Comparison of ENCODE assay signal across 13 cellular contexts in the genomic region with DNA sequence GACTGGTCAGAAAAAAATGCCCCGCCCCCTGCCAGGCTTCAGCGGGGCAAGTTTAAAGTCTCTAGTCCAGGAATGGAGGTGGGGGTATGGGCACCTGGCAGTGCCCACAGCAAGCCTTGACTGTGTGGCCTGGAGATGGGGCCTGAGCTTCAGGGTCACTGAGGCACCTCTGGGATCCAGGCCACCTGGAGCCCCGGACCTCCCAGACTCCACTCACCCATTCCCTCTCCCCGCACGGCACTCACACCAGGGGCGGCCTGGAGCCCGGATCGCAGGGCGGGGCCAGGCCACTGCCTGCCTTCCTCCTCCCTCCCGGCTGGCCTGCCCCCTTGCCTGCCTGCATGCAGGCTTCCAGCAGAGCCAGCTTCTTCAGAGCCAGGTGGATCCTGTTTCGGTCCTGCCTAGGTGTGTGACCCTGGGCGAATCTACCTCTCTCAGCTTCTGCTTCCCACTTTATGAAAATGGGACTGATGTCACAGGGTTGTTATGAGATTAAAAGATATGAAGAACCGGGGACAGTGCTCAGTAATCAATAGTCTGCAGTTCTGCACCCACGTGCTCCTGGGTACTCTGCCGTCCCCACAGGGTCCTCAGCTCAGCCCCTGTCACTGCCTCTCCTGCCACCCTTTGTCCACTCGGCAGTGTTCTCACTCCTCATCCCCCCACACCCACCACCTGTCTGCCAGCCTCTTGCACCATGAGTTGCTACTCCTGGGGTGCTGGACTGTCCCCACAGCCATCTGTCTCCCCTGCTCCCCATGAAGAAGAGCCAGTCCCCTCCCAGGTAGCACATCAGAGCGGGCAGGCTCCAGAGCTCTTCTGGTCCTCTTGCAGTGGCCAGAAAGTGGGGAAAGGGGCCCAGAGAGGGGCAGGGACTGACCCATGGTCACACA. TPM values are rescaled to one million over a fixed set of nuclear protein-coding genes. Genes with fewer than 3 reads are reported as not detected.
DNase-seq lines count a peak whose midpoint lies in the region; ATAC-seq and TF ChIP-seq lines count a peak whose summit lies in the region.
"Had no signal": no experiment of that assay in that cellular context is flagged by ENCODE, and none has a peak within 500 bp of the region (broad histone marks: within the 10 kb centered on the region; RNA-seq: fewer than 3 reads in every experiment).

No MANE protein-coding gene starts in this region.

- H4K12ac ChIP-seq in trophoblast cell (ENCODE audit: low read depth, low read length) = no peak overlapping the region

- H3K36me3 ChIP-seq in NT2/D1 (ENCODE audit: insufficient read depth, insufficient read length, low read length) (peaks cover 37% of the 10 kb centered on the region), left ventricle myocardium inferior (peaks cover 3% of the 10 kb centered on the region), trophoblast cell (ENCODE audit: control insufficient read depth in 1 of 2, insufficient read depth in 2 of 2, low read length in 2 of 2) (peaks cover 23 to 31% of the 10 kb centered on the region in 2 experiments), MM.1S (replicated peaks; ENCODE audit: insufficient read depth, low read length) (no peaks in the 10 kb centered on the region)

- H3K27ac Mint-ChIP-seq in activated T-helper 2 cell treated with anti-CD3 and anti-CD28 coated beads, Interferon-gamma antibody, Interleukin-2, Interleukin-4, amounts not matched to agents 10 μg/mL and 5 μg/mL and 100 μg/mL, durations not matched to agents 14 hours and 24 hours and 36 hours = no peak overlapping the region

- peak; percentile 49 for DNase-seq in EH (ENCODE audit: low read depth)
- no peak for DNase-seq in NT2/D1 (ENCODE audit: low read depth, low spot score)
- DNase-seq in left ventricle myocardium inferior = peak; percentile 52
- DNase-seq in trophoblast cell = peak; percentile 83 to 84
- DNase-seq in NCI-H1105 (lab: John Stamatoyannopoulos, UW) = no peak
- no peak for DNase-seq in activated T-helper 2 cell treated with anti-CD3 and anti-CD28 coated beads, Interferon-gamma antibody, Interleukin-2, Interleukin-4, amounts not matched to agents 10 μg/mL and 5 μg/mL and 100 μg/mL, durations not matched to agents 14 hours and 24 hours and 36 hours (ENCODE audit: low spot score)
- DNase-seq in MM.1S = no peak
- DNase-seq: GF-D8, NCI-H1092, posterior cingulate gyrus had no signal

- no CpG with 5 or more reads among the region's 17 CpGs for WGBS in trophoblast cell (ENCODE audit: extremely low coverage, insufficient coverage, insufficient read length)

- H3K27me3 ChIP-seq in NT2/D1 (ENCODE audit: insufficient read depth, insufficient read length) (peaks cover 19% of the 10 kb centered on the region), left ventricle myocardium inferior (ENCODE audit: low read depth) (peaks cover 31% of the 10 kb centered on the region), trophoblast cell (ENCODE audit: insufficient read depth, low read length) (peaks cover 17% of the 10 kb centered on the region), MM.1S (replicated peaks; ENCODE audit: insufficient read depth, low read length) (peaks cover 18% of the 10 kb centered on the region)

- peak overlapping the region; percentile 15 for H3K4me3 ChIP-seq in NT2/D1 (ENCODE audit: insufficient read length, low read depth)
- H3K4me3 ChIP-seq in left ventricle myocardium inferior = peak overlapping the region; percentile 76
- no peak overlapping the region for H3K4me3 ChIP-seq in trophoblast cell (ENCODE audit: low read depth, low read length)
- H3K4me3 ChIP-seq in MM.1S (ENCODE audit: low read length) = no peak overlapping the region

- TF ChIP-seq CTCF in left ventricle myocardium inferior (IDR thresholded peaks at IDR 0.05; ENCODE audit: borderline replicate concordance) (no peak), MM.1S (IDR thresholded peaks at IDR 0.05; ENCODE audit: low read length) (no peak)

- H3K4me3 Mint-ChIP-seq in activated T-helper 2 cell treated with anti-CD3 and anti-CD28 coated beads, Interferon-gamma antibody, Interleukin-2, Interleukin-4, amounts not matched to agents 10 μg/mL and 5 μg/mL and 100 μg/mL, durations not matched to agents 14 hours and 24 hours and 36 hours (ENCODE audit: low read depth) = no peak overlapping the region

- H3K18ac ChIP-seq in trophoblast cell (ENCODE audit: low read length) = no peak overlapping the region

- H2BK120ac ChIP-seq in trophoblast cell (ENCODE audit: insufficient read depth, low read length, poor library complexity) = no peak overlapping the region

- H4K91ac ChIP-seq in trophoblast cell (ENCODE audit: low read depth, low read length) = no peak overlapping the region

- H3K79me2 ChIP-seq in trophoblast cell (ENCODE audit: control insufficient read depth, insufficient read depth, low read length, poor library complexity) (no peaks in the 10 kb centered on the region), MM.1S (ENCODE audit: low read length) (no peaks in the 10 kb centered on the region)

- H3K9me3 Mint-ChIP-seq in activated T-helper 2 cell treated with anti-CD3 and anti-CD28 coated beads, Interferon-gamma antibody, Interleukin-2, Interleukin-4, amounts not matched to agents 10 μg/mL and 5 μg/mL and 100 μg/mL, durations not matched to agents 14 hours and 24 hours and 36 hours = no peaks in the 10 kb centered on the region

- H3K4me2 ChIP-seq in trophoblast cell (ENCODE audit: low read length) (peak overlapping the region; percentile 58), MM.1S (ENCODE audit: low read depth, low read length) (no peak overlapping the region)

- H2AK5ac ChIP-seq in trophoblast cell (ENCODE audit: low read length) = no peak overlapping the region

- no peak overlapping the region for H4K8ac ChIP-seq in trophoblast cell (ENCODE audit: low read depth, low read length)

- H2AFZ ChIP-seq in trophoblast cell (ENCODE audit: insufficient read depth, low read length, poor library complexity) = no peak overlapping the region
- H2AFZ ChIP-seq in MM.1S (ENCODE audit: low read length) = no peak overlapping the region

- ATAC-seq in HG03039 (IDR thresholded peaks at IDR 0.05; ENCODE audit: unreplicated experiment) = no peak
- ATAC-seq: SK-N-SH treated with all-trans-retinoic acid at 6 μM for 48 hours had no signal

- no peaks in the 10 kb centered on the region for H3K9me2 ChIP-seq in MM.1S (replicated peaks; ENCODE audit: insufficient read depth, low read length)

- peaks cover 12% of the 10 kb centered on the region for H3K36me3 Mint-ChIP-seq in activated T-helper 2 cell treated with anti-CD3 and anti-CD28 coated beads, Interferon-gamma antibody, Interleukin-2, Interleukin-4, amounts not matched to agents 10 μg/mL and 5 μg/mL and 100 μg/mL, durations not matched to agents 14 hours and 24 hours and 36 hours (ENCODE audit: low read depth)

- no peak overlapping the region for H3K14ac ChIP-seq in trophoblast cell (ENCODE audit: low read length)

- intact Hi-C loops in left ventricle myocardium inferior (cut with micrococcal nuclease) = no loop called here
- intact Hi-C loops in activated T-helper 2 cell treated with anti-CD3 and anti-CD28 coated beads, Interferon-gamma antibody, Interleukin-2, Interleukin-4, amounts not matched to agents 10 μg/mL and 5 μg/mL and 100 μg/mL, durations not matched to agents 14 hours and 24 hours and 36 hours (cut with micrococcal nuclease) = no loop called here

- H3K9ac ChIP-seq in NT2/D1 (ENCODE audit: insufficient read length, low read depth) (peak overlapping the region; percentile 57), trophoblast cell (ENCODE audit: low read length) (peak overlapping the region; percentile 5), MM.1S (ENCODE audit: low read length) (no peak overlapping the region)

- no peaks in the 10 kb centered on the region for H4K20me1 ChIP-seq in MM.1S (ENCODE audit: insufficient read depth, low read length)

- H3K27me3 Mint-ChIP-seq in activated T-helper 2 cell treated with anti-CD3 and anti-CD28 coated beads, Interferon-gamma antibody, Interleukin-2, Interleukin-4, amounts not matched to agents 10 μg/mL and 5 μg/mL and 100 μg/mL, durations not matched to agents 14 hours and 24 hours and 36 hours (ENCODE audit: low read depth) = peaks cover 14% of the 10 kb centered on the region

- H3K4ac ChIP-seq in trophoblast cell (ENCODE audit: low read depth, low read length) = no peak overlapping the region

- H3F3A ChIP-seq in MM.1S (ENCODE audit: insufficient read depth, low read length) = no peaks in the 10 kb centered on the region

- H3K27ac ChIP-seq in left ventricle myocardium inferior (replicated peaks) = peak overlapping the region; percentile 97
- H3K27ac ChIP-seq in trophoblast cell (ENCODE audit: low read depth, low read length) = no peak overlapping the region
- H3K27ac ChIP-seq in MM.1S (ENCODE audit: low read length) = no peak overlapping the region

- peaks cover 4% of the 10 kb centered on the region for H3K4me1 Mint-ChIP-seq in activated T-helper 2 cell treated with anti-CD3 and anti-CD28 coated beads, Interferon-gamma antibody, Interleukin-2, Interleukin-4, amounts not matched to agents 10 μg/mL and 5 μg/mL and 100 μg/mL, durations not matched to agents 14 hours and 24 hours and 36 hours (ENCODE audit: low read depth)

- no peak overlapping the region for H2BK12ac ChIP-seq in trophoblast cell (ENCODE audit: low read length)

- H3K23ac ChIP-seq in trophoblast cell (ENCODE audit: low read length) = no peak overlapping the region

- H3K9me3 ChIP-seq in NT2/D1 (ENCODE audit: insufficient read depth, low read length) (no peaks in the 10 kb centered on the region), left ventricle myocardium inferior (replicated peaks) (no peaks in the 10 kb centered on the region), trophoblast cell (ENCODE audit: insufficient read depth, low read depth, low read length) (peaks cover 1% of the 10 kb centered on the region), MM.1S (replicated peaks; ENCODE audit: insufficient read depth, low read length) (no peaks in the 10 kb centered on the region)

- no peaks in the 10 kb centered on the region for H3K79me1 ChIP-seq in trophoblast cell (ENCODE audit: low read length)

- H3K4me1 ChIP-seq in NT2/D1 (ENCODE audit: insufficient read depth, insufficient read length) (peaks cover 41% of the 10 kb centered on the region), left ventricle myocardium inferior (peaks cover 97% of the 10 kb centered on the region), trophoblast cell (ENCODE audit: control insufficient read depth in 1 of 2, insufficient read depth in 2 of 2, low read length in 2 of 2) (peaks cover 11 to 14% of the 10 kb centered on the region in 2 experiments), MM.1S (ENCODE audit: low read length) (no peaks in the 10 kb centered on the region)

- H2BK5ac ChIP-seq in trophoblast cell (ENCODE audit: low read depth, low read length, poor library complexity) = no peak overlapping the region

RNA-seq across cellular contexts. Expression of gene TCAP, which starts 1.2 kb away (rescaled TPM):
- total RNA-seq in left ventricle myocardium inferior = 5,825 TPM
- polyA plus RNA-seq in trophoblast cell (2013) = 0.15 and 0.19 TPM in 2 replicates
- 0.76 and 0.87 TPM in 2 replicates for total RNA-seq in activated T-helper 2 cell treated with anti-CD3 and anti-CD28 coated beads, Interferon-gamma antibody, Interleukin-2, Interleukin-4, amounts not matched to agents 10 μg/mL and 5 μg/mL and 100 μg/mL, durations not matched to agents 14 hours and 24 hours and 36 hours

RNA-seq across cellular contexts. Expression of gene PNMT, which starts 4.3 kb away (rescaled TPM):
- total RNA-seq in left ventricle myocardium inferior = 7.6 TPM
- polyA plus RNA-seq in trophoblast cell (2013) = 0.05 and 0.07 TPM in 2 replicates
- not detected in 2 replicates for total RNA-seq in activated T-helper 2 cell treated with anti-CD3 and anti-CD28 coated beads, Interferon-gamma antibody, Interleukin-2, Interleukin-4, amounts not matched to agents 10 μg/mL and 5 μg/mL and 100 μg/mL, durations not matched to agents 14 hours and 24 hours and 36 hours
- total RNA-seq: glomerular endothelial cell had no signal

RNA-seq across cellular contexts. Expression of gene PGAP3, which starts 23.9 kb away (rescaled TPM):
- total RNA-seq in left ventricle myocardium inferior = 10.7 TPM
- polyA plus RNA-seq in trophoblast cell (2013) = 3.7 and 4.3 TPM in 2 replicates
- 12.9 and 14.0 TPM in 2 replicates for total RNA-seq in activated T-helper 2 cell treated with anti-CD3 and anti-CD28 coated beads, Interferon-gamma antibody, Interleukin-2, Interleukin-4, amounts not matched to agents 10 μg/mL and 5 μg/mL and 100 μg/mL, durations not matched to agents 14 hours and 24 hours and 36 hours

RNA-seq across cellular contexts. Expression of gene STARD3, which starts 27.0 kb away (rescaled TPM):
- total RNA-seq in left ventricle myocardium inferior = 15.7 TPM
- 51.9 and 53.4 TPM in 2 replicates for polyA plus RNA-seq in trophoblast cell (2013)
- 51.5 and 54.4 TPM in 2 replicates for total RNA-seq in activated T-helper 2 cell treated with anti-CD3 and anti-CD28 coated beads, Interferon-gamma antibody, Interleukin-2, Interleukin-4, amounts not matched to agents 10 μg/mL and 5 μg/mL and 100 μg/mL, durations not matched to agents 14 hours and 24 hours and 36 hours

RNA-seq across cellular contexts. Expression of gene ERBB2, which starts 35.9 kb away (rescaled TPM):
- total RNA-seq in left ventricle myocardium inferior = 61.0 TPM
- 30.7 and 30.9 TPM in 2 replicates for polyA plus RNA-seq in trophoblast cell (2013)
- 4.0 and 4.1 TPM in 2 replicates for total RNA-seq in activated T-helper 2 cell treated with anti-CD3 and anti-CD28 coated beads, Interferon-gamma antibody, Interleukin-2, Interleukin-4, amounts not matched to agents 10 μg/mL and 5 μg/mL and 100 μg/mL, durations not matched to agents 14 hours and 24 hours and 36 hours

Comparison
In these comparisons a context has a peak if more than half of its experiments do, and no peak if none do; other contexts are left out.
1. DNase-seq: peak in EH (single experiment), left ventricle myocardium inferior (single experiment) and trophoblast cell (2 of 2); none in NT2/D1 (single experiment), NCI-H1105 (single experiment), activated T-helper 2 cell treated with anti-CD3 and anti-CD28 coated beads, Interferon-gamma antibody, Interleukin-2, Interleukin-4, amounts not matched to agents 10 μg/mL and 5 μg/mL and 100 μg/mL, durations not matched to agents 14 hours and 24 hours and 36 hours (single experiment) and MM.1S (single experiment).
2. H3K4me3 ChIP-seq: peak in NT2/D1 (single experiment) and left ventricle myocardium inferior (single experiment); none in trophoblast cell (single experiment) and MM.1S (single experiment).
3. RNA of gene TCAP, which starts 1.2 kb away (total RNA-seq): 5,825 TPM in left ventricle myocardium inferior (single experiment); 0.76 to 0.87 TPM in activated T-helper 2 cell treated with anti-CD3 and anti-CD28 coated beads, Interferon-gamma antibody, Interleukin-2, Interleukin-4, amounts not matched to agents 10 μg/mL and 5 μg/mL and 100 μg/mL, durations not matched to agents 14 hours and 24 hours and 36 hours; every median in the first group is over 1,000 times any median in the second.